Comparison of ENCODE assay signal across 18 cellular contexts in genomic region chr12:58764100-58764953, GRCh38.
DNase-seq lines count a peak whose midpoint lies in the region; ATAC-seq and TF ChIP-seq lines count a peak whose summit lies in the region.
"Had no signal": no experiment of that assay in that cellular context is flagged by ENCODE, and none has a peak within 500 bp of the region (broad histone marks: within the 10 kb centered on the region; RNA-seq: fewer than 3 reads in every experiment).

No MANE protein-coding gene starts in this region.

- intact Hi-C loops in mammary epithelial cell (cut with micrococcal nuclease) = no loop called here

- in situ Hi-C loops in mammary epithelial cell (cut with MboI; ENCODE audit: low sequenced_read_pairs in 2 of 2) = no loop called here

- H3K27ac Mint-ChIP-seq in chondrocyte (ENCODE audit: unreplicated experiment) = peak overlapping the region; percentile 72
- H3K27ac Mint-ChIP-seq in nephron progenitor cell = peak overlapping the region; percentile 77
- H3K27ac Mint-ChIP-seq: activated T-helper 1 cell treated with anti-CD3 and anti-CD28 coated beads, Interleukin-12 subunit alpha, Interleukin-12 subunit beta, Interleukin-2, Interleukin-4 antibody, amounts not matched to agents 30 ng/mL and 10 ng/mL and 1 ng/mL, durations not matched to agents 14 hours and 24 hours and 36 hours had no signal

- no peaks in the 10 kb centered on the region for H3K79me2 ChIP-seq in mammary epithelial cell (ENCODE audit: insufficient read depth, low read length)

- no peaks in the 10 kb centered on the region for H4K20me1 ChIP-seq in mammary epithelial cell (ENCODE audit: insufficient read depth, low read length)

- no peaks in the 10 kb centered on the region for H3K9me3 ChIP-seq in mammary epithelial cell (replicated peaks; ENCODE audit: insufficient read depth, low read length)
- H3K9me3 ChIP-seq: adrenal gland, colonic mucosa had no signal

- H3K27ac ChIP-seq in mammary epithelial cell (ENCODE audit: insufficient read depth, low read depth, low read length) = no peak overlapping the region
- H3K27ac ChIP-seq: adrenal gland, C4-2B, colonic mucosa, epithelial cell of prostate, stomach had no signal

- no peak overlapping the region for H3K4me3 Mint-ChIP-seq in chondrocyte (ENCODE audit: unreplicated experiment)
- no peak overlapping the region for H3K4me3 Mint-ChIP-seq in nephron progenitor cell
- H3K4me3 Mint-ChIP-seq: activated T-helper 1 cell treated with anti-CD3 and anti-CD28 coated beads, Interleukin-12 subunit alpha, Interleukin-12 subunit beta, Interleukin-2, Interleukin-4 antibody, amounts not matched to agents 30 ng/mL and 10 ng/mL and 1 ng/mL, durations not matched to agents 14 hours and 24 hours and 36 hours had no signal

- H3K4me1 ChIP-seq in mammary epithelial cell (ENCODE audit: insufficient read depth, low read length) = no peaks in the 10 kb centered on the region
- H3K4me1 ChIP-seq: adrenal gland, colonic mucosa had no signal

- no peak for TF ChIP-seq CTCF in chondrocyte (IDR thresholded peaks at IDR 0.05)
- TF ChIP-seq CTCF in nephron progenitor cell (IDR thresholded peaks at IDR 0.05) = no peak
- TF ChIP-seq CTCF in mammary epithelial cell (conservative IDR thresholded peaks at IDR 0.05 in 1 of 2, IDR thresholded peaks at IDR 0.05 in 1 of 2; ENCODE audit: extremely low read depth in 1 of 2, insufficient read depth in 1 of 2, low read depth in 1 of 2, low read length in 2 of 2) = no peak

- no peak overlapping the region for H3K9ac ChIP-seq in mammary epithelial cell (ENCODE audit: insufficient read depth, low read length)

- H2AFZ ChIP-seq in mammary epithelial cell (ENCODE audit: low read depth, low read length) = no peak overlapping the region

- CTCF ChIA-PET in mammary epithelial cell (lab: Charles Lee; ENCODE audit: low non-redundant PET) = no interaction called here

- TF ChIP-seq POLR2A in GM18505 (IDR thresholded peaks at IDR 0.05; ENCODE audit: borderline replicate concordance, extremely low read depth, insufficient read depth, insufficient read length) = no peak

- H3K36me3 Mint-ChIP-seq in chondrocyte (ENCODE audit: low read depth) = peaks cover 7% of the 10 kb centered on the region
- H3K36me3 Mint-ChIP-seq in nephron progenitor cell (ENCODE audit: low read depth) = peaks cover 10% of the 10 kb centered on the region

- no TSS peak for BruUV-seq in mammary epithelial cell (replicated peaks; lab: Mats Ljungman, UMichigan)

- no peaks in the 10 kb centered on the region for H3K27me3 ChIP-seq in mammary epithelial cell (ENCODE audit: insufficient read depth, low read length)
- H3K27me3 ChIP-seq: adrenal gland, colonic mucosa, stomach had no signal

- H3K4me2 ChIP-seq in mammary epithelial cell (ENCODE audit: insufficient read depth, low read depth, low read length) = no peak overlapping the region

- peaks cover 65% of the 10 kb centered on the region for H3K4me1 Mint-ChIP-seq in chondrocyte (ENCODE audit: low read depth)
- H3K4me1 Mint-ChIP-seq in nephron progenitor cell = peaks cover 25% of the 10 kb centered on the region

- H3K36me3 ChIP-seq in mammary epithelial cell (ENCODE audit: insufficient read depth, low read length) = no peaks in the 10 kb centered on the region
- H3K36me3 ChIP-seq: adrenal gland, colonic mucosa, stomach had no signal

- no peaks in the 10 kb centered on the region for H3K27me3 Mint-ChIP-seq in chondrocyte (ENCODE audit: low read depth)
- H3K27me3 Mint-ChIP-seq in nephron progenitor cell (ENCODE audit: low read depth, poor library complexity) = peaks cover 4% of the 10 kb centered on the region

- DNase-seq in EL (peak; percentile 2), chondrocyte (ENCODE audit: low spot score) (no peak), nephron progenitor cell (peak; percentile 11), mammary epithelial cell (no peak)
- no peak for DNase-seq in stimulated activated CD4-positive, alpha-beta T cell treated with anti-CD3 and anti-CD28 coated beads, Interleukin-2, amount 100 ng/mL, for 24 hours
- DNase-seq: activated CD4-positive, alpha-beta T cell treated with anti-CD3 and anti-CD28 coated beads, Interleukin-2, amount 50 U/mL, for 4 hours; adrenal gland; colonic mucosa; left cardiac atrium; NCI-H446; stimulated activated CD4-positive, alpha-beta T cell treated with anti-CD3 and anti-CD28 coated beads, Interleukin-12 subunit alpha, Interleukin-12 subunit beta, amount 100 ng/mL, for 4 hours; stomach had no signal

- dilution Hi-C loops in mammary epithelial cell (cut with HindIII; ENCODE audit: low sequenced_read_pairs) = no loop called here

- 57% methylated on average over 6 of the region's 6 CpGs for WGBS in mammary epithelial cell (ENCODE audit: low coverage, missing lambda C conversion rate)

- peaks cover 21% of the 10 kb centered on the region for H3K9me3 Mint-ChIP-seq in chondrocyte (ENCODE audit: low read depth)
- H3K9me3 Mint-ChIP-seq in nephron progenitor cell = peaks cover 11% of the 10 kb centered on the region

- ATAC-seq in HG03460 (IDR thresholded peaks at IDR 0.05; ENCODE audit: unreplicated experiment) = peak; percentile 58
- ATAC-seq in GM18505 (IDR thresholded peaks at IDR 0.05; ENCODE audit: unreplicated experiment) = no peak
- ATAC-seq in HG03439 (IDR thresholded peaks at IDR 0.05; ENCODE audit: unreplicated experiment) = no peak
- ATAC-seq: left cardiac atrium had no signal

- no peak overlapping the region for H3K4me3 ChIP-seq in mammary epithelial cell (replicated peaks in 1 of 3; ENCODE audit: insufficient read depth in 1 of 3, low read depth in 2 of 3, low read length in 3 of 3)
- H3K4me3 ChIP-seq: adrenal gland, colonic mucosa, stomach had no signal

Comparison
In these comparisons a context has a peak if more than half of its experiments do, and no peak if none do; other contexts are left out.
1. DNase-seq: peak in EL (single experiment) and nephron progenitor cell (single experiment); none in chondrocyte (single experiment), stimulated activated CD4-positive, alpha-beta T cell treated with anti-CD3 and anti-CD28 coated beads, Interleukin-2, amount 100 ng/mL, for 24 hours (0 of 2) and mammary epithelial cell (single experiment).